ENCODE assay signal across 8 cellular contexts in the genomic region with DNA sequence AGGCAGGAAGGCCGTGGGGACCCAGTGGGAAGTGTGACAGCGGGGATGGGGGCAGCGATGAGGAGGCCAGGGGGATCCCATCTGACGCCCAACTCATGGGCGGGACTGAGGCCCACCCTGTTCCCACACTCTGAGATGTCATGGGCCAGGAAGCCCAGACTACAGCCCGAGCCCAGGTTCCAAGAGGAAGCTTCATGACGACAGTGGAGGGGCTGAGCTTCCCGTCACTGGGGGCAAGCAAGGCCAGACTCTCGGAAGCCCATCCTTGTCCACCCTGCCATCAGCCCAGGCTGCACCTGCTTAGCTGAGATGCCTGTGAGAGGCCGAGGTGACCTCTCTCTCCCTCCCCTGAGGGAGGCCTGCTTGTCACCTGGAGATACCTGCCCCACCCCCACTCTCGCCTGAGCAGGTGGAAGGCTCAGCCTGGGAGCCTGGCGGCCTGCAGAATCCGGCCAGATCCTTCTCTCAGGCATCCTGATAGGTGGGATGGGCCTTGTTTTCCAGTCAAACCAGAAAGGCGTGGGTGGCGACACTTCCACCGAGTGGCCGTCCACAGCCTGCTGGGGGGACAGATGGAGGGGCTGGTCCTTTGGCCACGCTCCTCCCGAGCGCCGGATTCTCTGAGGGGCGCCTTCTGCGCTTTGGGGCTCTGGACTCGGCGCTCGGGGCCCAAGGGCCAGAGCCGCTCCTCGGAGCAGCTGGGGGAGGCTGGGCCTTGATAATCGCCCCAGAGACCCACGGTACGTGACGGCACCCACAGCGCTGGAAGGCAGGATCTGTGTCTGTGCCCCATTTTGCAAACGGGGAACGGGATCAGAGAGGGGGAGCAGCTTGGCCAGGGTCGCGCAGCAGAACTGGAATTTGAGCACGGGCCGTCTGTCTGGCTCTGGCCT. TPM values are rescaled to one million over a fixed set of nuclear protein-coding genes. Genes with fewer than 3 reads are reported as not detected.
A peak's percentile ranks its signal among the peaks of the same experiment; 100 is the strongest.
DNase-seq lines count a peak whose midpoint lies in the region; ATAC-seq and TF ChIP-seq lines count a peak whose summit lies in the region.

No MANE protein-coding gene starts in this region.

- no peaks in the 10 kb centered on the region for H3K9me3 ChIP-seq in OCI-LY7 (ENCODE audit: low read length)
- H3K9me3 ChIP-seq in esophagus (ENCODE audit: control insufficient read depth in 2 of 2, insufficient read depth in 1 of 2, low read depth in 1 of 2, low read length in 1 of 2) = no peaks in the 10 kb centered on the region
- H3K9me3 ChIP-seq in sigmoid colon = no peaks in the 10 kb centered on the region

- H3K27me3 ChIP-seq in esophagus (ENCODE audit: control insufficient read depth in 1 of 2, insufficient read depth in 2 of 2, low read length in 2 of 2) = no peaks in the 10 kb centered on the region
- H3K27me3 ChIP-seq in sigmoid colon = no peaks in the 10 kb centered on the region

- POLR2A ChIA-PET in OCI-LY7 (lab: Charles Lee) = interaction anchor here (0.6 kb wide), 1 partner anchor 718 kb away, joined by 3 read pairs; no protein-coding TSS in a partner anchor
- POLR2A ChIA-PET in GM10248 (lab: Yijun Ruan, JAX) = no interaction called here

- H4K20me1 ChIP-seq in OCI-LY7 (ENCODE audit: insufficient read depth, low read length) = peaks cover 34% of the 10 kb centered on the region

- TF ChIP-seq CTCF in OCI-LY7 (conservative IDR thresholded peaks at IDR 0.05; ENCODE audit: low read length) (no peak), sigmoid colon (IDR thresholded peaks at IDR 0.05) (no peak), GM10248 (IDR thresholded peaks at IDR 0.05; ENCODE audit: control extremely low read depth, extremely low read depth, low read depth, missing control alignments) (no peak)

- ATAC-seq in GM19452 (IDR thresholded peaks at IDR 0.05; ENCODE audit: unreplicated experiment) (no peak), GM21367 (IDR thresholded peaks at IDR 0.05; ENCODE audit: unreplicated experiment) (no peak)

- no peak for TF ChIP-seq EP300 in sigmoid colon (IDR thresholded peaks at IDR 0.05)

- H3K27ac ChIP-seq in OCI-LY7 (ENCODE audit: low read depth, low read length, poor library complexity, severe bottlenecking) (peak overlapping the region; percentile 37), esophagus (ENCODE audit: low read depth in 2 of 2, low read length in 1 of 2) (peak overlapping the region; percentile 94 to 99), sigmoid colon (peak overlapping the region; percentile 97 to 100 (median 98))

- H3K36me3 ChIP-seq in OCI-LY7 (ENCODE audit: insufficient read depth, low read length) = peaks cover 62% of the 10 kb centered on the region
- peaks cover 0 to 15% of the 10 kb centered on the region in 2 donors for H3K36me3 ChIP-seq in esophagus (ENCODE audit: control insufficient read depth in 2 of 2, insufficient read depth in 2 of 2, low read length in 1 of 2)
- peaks cover 0 to 6% (median 3%) of the 10 kb centered on the region in 4 donors for H3K36me3 ChIP-seq in sigmoid colon

- BruUV-seq in OCI-LY7 (replicated peaks; lab: Mats Ljungman, UMichigan) = no TSS peak

- no peak for TF ChIP-seq POLR2A in sigmoid colon (IDR thresholded peaks at IDR 0.05)

- peaks cover 46% of the 10 kb centered on the region for H3K4me1 ChIP-seq in OCI-LY7 (ENCODE audit: insufficient read depth, low read length, poor library complexity, severe bottlenecking)
- H3K4me1 ChIP-seq in esophagus (ENCODE audit: control insufficient read depth in 2 of 2, insufficient read depth in 2 of 2, low read length in 1 of 2) = peaks cover 8 to 38% of the 10 kb centered on the region in 2 donors
- H3K4me1 ChIP-seq in sigmoid colon = peaks cover 0 to 73% (median 67%) of the 10 kb centered on the region in 4 donors

- intact Hi-C loops in OCI-LY7 (cut with micrococcal nuclease; ENCODE audit: unreplicated experiment) = loop anchor here (5.0 kb wide), 1 partner anchor 120 kb away; the partner anchor contains the start of genes ANKRD24 and SIRT6
- intact Hi-C loops in sigmoid colon (cut with DNase I) = no loop called here

- H2AFZ ChIP-seq in OCI-LY7 (ENCODE audit: low read length) = no peak overlapping the region

- peak; percentile 97 for DNase-seq in DMS53 (lab: John Stamatoyannopoulos, UW)
- DNase-seq in OCI-LY7 (ENCODE audit: low spot score) = peak; percentile 20
- peak; percentile 76 for DNase-seq in sigmoid colon
- no peak for DNase-seq in NCI-H1694 (lab: John Stamatoyannopoulos, UW)
- DNase-seq in GM10248 (ENCODE audit: extremely low spot score) = no peak

- 42% methylated on average over 39 of the region's 39 CpGs for WGBS in esophagus, 2 donors
- 13 to 63% methylated on average over 39 of the region's 39 CpGs for WGBS in sigmoid colon, 2 donors

- peak overlapping the region; percentile 98 for H3K4me3 ChIP-seq in OCI-LY7 (ENCODE audit: low read depth, low read length, poor library complexity, severe bottlenecking)
- H3K4me3 ChIP-seq in esophagus (ENCODE audit: low read depth in 1 of 2, low read length in 2 of 2) = peak overlapping the region; percentile 81 to 83
- peak overlapping the region; percentile 22 to 89 (median 64) for H3K4me3 ChIP-seq in sigmoid colon

- peaks cover 81% of the 10 kb centered on the region for H3K79me2 ChIP-seq in OCI-LY7 (ENCODE audit: insufficient read depth, low read depth, low read length)

- CTCF ChIA-PET in OCI-LY7 (lab: Charles Lee; ENCODE audit: unreplicated experiment) = no interaction called here
- CTCF ChIA-PET in GM10248 (lab: Yijun Ruan, JAX) = no interaction called here

- no peaks in the 10 kb centered on the region for H3K9me2 ChIP-seq in OCI-LY7 (ENCODE audit: insufficient read depth, low read length)

- H3K4me2 ChIP-seq in OCI-LY7 (ENCODE audit: low read length) = peak overlapping the region; percentile 73

RNA-seq across cellular contexts. Expression of gene ZBTB7A, which starts 4.8 kb away (rescaled TPM):
- 13.1 and 17.2 TPM in 2 replicates for total RNA-seq in OCI-LY7 (2014; rRNA removed; shearing (Covaris generic))
- total RNA-seq in OCI-LY7 (2022) = 29.3 and 31.2 TPM in 2 replicates
- polyA plus RNA-seq in esophagus = 10 to 100 TPM; 22.4 to 29.7 TPM
- total RNA-seq in sigmoid colon = 10 to 100 TPM; 35.4 to 53.2 (median 44.8) TPM
- polyA plus RNA-seq in sigmoid colon = 10 to 100 TPM; 22.8 to 39.1 (median 23.8) TPM

RNA-seq across cellular contexts. Expression of gene PIAS4, which starts 54.4 kb away (rescaled TPM):
- 25.3 and 31.5 TPM in 2 replicates for total RNA-seq in OCI-LY7 (2014; rRNA removed; shearing (Covaris generic))
- 34.4 and 35.0 TPM in 2 replicates for total RNA-seq in OCI-LY7 (2022)
- 10 to 100 TPM in 1 of 2 donors, 1 to 10 TPM in 1; 9.6 to 10.9 TPM for polyA plus RNA-seq in esophagus
- total RNA-seq in sigmoid colon = 10 to 100 TPM; 16.5 to 29.9 (median 19.3) TPM
- polyA plus RNA-seq in sigmoid colon = 10 to 100 TPM in 2 of 3 donors, 1 to 10 TPM in 1; 7.2 to 21.8 (median 15.0) TPM

Comparison
In these comparisons a context has a peak if more than half of its experiments do, and no peak if none do; other contexts are left out.
1. DNase-seq: peak in DMS53 (single experiment), OCI-LY7 (single experiment) and sigmoid colon (single experiment); none in NCI-H1694 (single experiment) and GM10248 (single experiment).
2. H3K27ac ChIP-seq: peak in every context shown above with its lines; median percentile 98 in sigmoid colon; 96 in esophagus; 37 in OCI-LY7.
3. Peak in every context shown above with its lines, with median percentiles within 50 percentile points of each other: H3K4me3 ChIP-seq.